7 cellular contexts compared by ENCODE assay signal in the genomic region with DNA sequence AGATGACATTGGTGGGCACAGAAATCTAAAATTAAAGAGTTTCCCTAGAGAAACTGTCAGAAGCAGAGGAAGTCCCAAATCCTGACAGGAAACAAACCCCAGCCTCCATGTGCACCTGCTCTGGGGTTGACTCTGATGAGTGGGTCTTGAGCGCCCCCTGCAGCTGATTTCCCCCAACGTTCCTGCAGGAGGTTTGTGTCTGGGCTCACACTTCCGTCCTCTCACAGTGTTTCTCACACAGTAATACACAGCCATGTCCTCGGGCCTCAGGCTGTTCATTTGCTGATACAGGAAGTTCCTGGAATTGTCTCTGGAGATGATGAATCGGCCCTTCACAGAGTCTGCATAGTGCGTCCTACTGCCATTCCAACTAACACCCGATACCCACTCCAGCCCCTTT.
A peak's percentile ranks its signal among the peaks of the same experiment; 100 is the strongest.
DNase-seq lines count a peak whose midpoint lies in the region; FAIRE-seq lines count a peak whose summit lies in the region.
"Not testable (repeated sequence)": the region's sequence is repeated elsewhere in the genome, so short reads cannot be mapped to it uniquely, and the experiment has no call there.

No MANE protein-coding gene starts in this region.

- H3K36me3 ChIP-seq in small intestine (ENCODE audit: control insufficient read depth in 2 of 2, insufficient read depth in 2 of 2, low read length in 2 of 2) = not testable (repeated sequence)

- H3K4me1 ChIP-seq in small intestine (ENCODE audit: control insufficient read depth in 2 of 2, insufficient read depth in 1 of 2, low read depth in 1 of 2, low read length in 1 of 2) = not testable (repeated sequence)

- CTCF ChIA-PET in activated naive CD4-positive, alpha-beta T cell treated with anti-CD3 and anti-CD28 coated beads, Interleukin-2, amount 10 ng/mL, durations not matched to agents 7 days and 5 days (lab: Charles Lee) = interaction anchor here (1.6 to 2.3 kb wide), 2 partner anchors 11 to 33 kb away, joined by 5 to 7 read pairs; no protein-coding TSS in a partner anchor

- peaks cover 51% of the 10 kb centered on the region for H3K27me3 Mint-ChIP-seq in activated naive CD4-positive, alpha-beta T cell treated with anti-CD3 and anti-CD28 coated beads, Interleukin-2, amount 10 ng/mL, durations not matched to agents 7 days and 5 days

- not testable (repeated sequence) for H3K36me3 Mint-ChIP-seq in activated naive CD4-positive, alpha-beta T cell treated with anti-CD3 and anti-CD28 coated beads, Interleukin-2, amount 10 ng/mL, durations not matched to agents 7 days and 5 days

- H3K27ac ChIP-seq in small intestine (ENCODE audit: low read depth in 1 of 2, low read length in 1 of 2) = not testable (repeated sequence)

- peaks cover 22% of the 10 kb centered on the region for H3K4me1 Mint-ChIP-seq in activated naive CD4-positive, alpha-beta T cell treated with anti-CD3 and anti-CD28 coated beads, Interleukin-2, amount 10 ng/mL, durations not matched to agents 7 days and 5 days

- DNase-seq in ELF-1 (ENCODE audit: low read depth, low spot score) (peak; percentile 1), NCI-H187 (lab: John Stamatoyannopoulos, UW) (peak; percentile 52 to 55), UCSD-AML1 (lab: John Stamatoyannopoulos, UW; ENCODE audit: unreplicated experiment) (peak; percentile 23), small intestine (peak; percentile 13)
- peak; percentile 73 for DNase-seq in activated CD8-positive, alpha-beta memory T cell treated with anti-CD3 and anti-CD28 coated beads, Interleukin-2, amount 50 U/mL, for 4 hours
- peak; percentile 85 for DNase-seq in activated naive CD4-positive, alpha-beta T cell treated with anti-CD3 and anti-CD28 coated beads, Interleukin-2, amount 10 ng/mL, durations not matched to agents 7 days and 5 days
- peak; percentile 22 for DNase-seq in stimulated activated CD8-positive, alpha-beta memory T cell treated with anti-CD3 and anti-CD28 coated beads, Interleukin-12 subunit alpha, Interleukin-12 subunit beta, amount 100 ng/mL, for 4 hours (ENCODE audit: low read depth)

- H3K27me3 ChIP-seq in small intestine (ENCODE audit: control insufficient read depth in 2 of 2, insufficient read depth in 2 of 2, low read length in 2 of 2) = not testable (repeated sequence)

- not testable (repeated sequence) for H3K27ac Mint-ChIP-seq in activated naive CD4-positive, alpha-beta T cell treated with anti-CD3 and anti-CD28 coated beads, Interleukin-2, amount 10 ng/mL, durations not matched to agents 7 days and 5 days

- H3K4me3 Mint-ChIP-seq in activated naive CD4-positive, alpha-beta T cell treated with anti-CD3 and anti-CD28 coated beads, Interleukin-2, amount 10 ng/mL, durations not matched to agents 7 days and 5 days = not testable (repeated sequence)

- H3K9me3 Mint-ChIP-seq in activated naive CD4-positive, alpha-beta T cell treated with anti-CD3 and anti-CD28 coated beads, Interleukin-2, amount 10 ng/mL, durations not matched to agents 7 days and 5 days = not testable (repeated sequence)

- not testable (repeated sequence) for FAIRE-seq in small intestine (lab: Jason Lieb, UNC)

- not testable (repeated sequence) for H3K4me3 ChIP-seq in small intestine (ENCODE audit: low read depth in 1 of 2, low read length in 2 of 2)

- H3K9me3 ChIP-seq in small intestine (ENCODE audit: control insufficient read depth, low read depth) = not testable (repeated sequence)

- 35 to 58% (median 57%) methylated on average over 7 of the region's 7 CpGs for WGBS in small intestine, 3 donors

Comparison
In these comparisons a context has a peak if more than half of its experiments do, and no peak if none do; other contexts are left out.
1. DNase-seq: peak in every context shown above with its lines; median percentile 85 in activated naive CD4-positive, alpha-beta T cell treated with anti-CD3 and anti-CD28 coated beads, Interleukin-2, amount 10 ng/mL, durations not matched to agents 7 days and 5 days; 73 in activated CD8-positive, alpha-beta memory T cell treated with anti-CD3 and anti-CD28 coated beads, Interleukin-2, amount 50 U/mL, for 4 hours; 54 in NCI-H187; 23 in UCSD-AML1; 22 in stimulated activated CD8-positive, alpha-beta memory T cell treated with anti-CD3 and anti-CD28 coated beads, Interleukin-12 subunit alpha, Interleukin-12 subunit beta, amount 100 ng/mL, for 4 hours; 13 in small intestine; 1 in ELF-1.